Comparison of ENCODE assay signal across 30 cellular contexts in the genomic region with DNA sequence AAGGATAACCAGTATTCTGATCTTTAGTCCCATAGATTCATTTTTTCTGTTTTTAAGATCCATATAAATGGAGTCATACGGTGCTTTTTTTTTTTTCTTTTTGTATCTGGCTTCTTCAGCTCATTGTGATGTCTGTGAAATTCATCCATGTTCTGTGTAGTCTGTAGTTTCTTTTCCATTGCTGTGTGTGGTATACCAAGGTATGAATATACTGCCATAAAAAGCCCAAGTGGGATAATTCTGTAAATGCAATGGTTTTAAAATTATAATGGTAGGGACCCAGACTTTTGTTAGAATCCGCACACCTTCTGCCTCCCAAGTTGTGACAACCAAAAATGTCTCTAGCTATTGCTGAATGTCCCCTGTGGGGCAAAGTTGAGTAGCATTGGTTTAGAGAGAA.
"Had no signal": no experiment of that assay in that cellular context is flagged by ENCODE, and none has a peak within 500 bp of the region (broad histone marks: within the 10 kb centered on the region; RNA-seq: fewer than 3 reads in every experiment).

No MANE protein-coding gene starts in this region.

- ATAC-seq: activated naive CD8-positive, alpha-beta T cell treated with anti-CD3 and anti-CD28 coated beads, Interleukin-2, amount 50 U/mL, for 24 hours; gastrocnemius medialis; left lung; lower lobe of right lung; natural killer cell; sciatic nerve had no signal

- H3K27ac Mint-ChIP-seq: activated CD4-positive, alpha-beta memory T cell treated with anti-CD3 and anti-CD28 coated beads for 36 hours; activated naive CD4-positive, alpha-beta T cell treated with anti-CD3 and anti-CD28 coated beads for 36 hours; activated naive CD8-positive, alpha-beta T cell treated with anti-CD3 and anti-CD28 coated beads, Interleukin-2, amount 50 U/mL, for 24 hours; stimulated activated naive CD8-positive, alpha-beta T cell treated with anti-CD3 and anti-CD28 coated beads, Interleukin-15, Interleukin-2, amounts not matched to agents 100 ng/mL and 50 ng/mL, for 24 hours; T-helper 1 cell treated with Interleukin-12 subunit alpha and Interleukin-12 subunit beta and Interleukin-4 antibody, amounts not matched to agents 30 μg/mL and 1 μg/mL, for 36 hours had no signal

- H3K9me3 Mint-ChIP-seq: activated CD4-positive, alpha-beta memory T cell treated with anti-CD3 and anti-CD28 coated beads for 36 hours; activated naive CD4-positive, alpha-beta T cell treated with anti-CD3 and anti-CD28 coated beads for 36 hours; activated naive CD8-positive, alpha-beta T cell treated with anti-CD3 and anti-CD28 coated beads, Interleukin-2, amount 50 U/mL, for 24 hours; natural killer cell; stimulated activated naive CD8-positive, alpha-beta T cell treated with anti-CD3 and anti-CD28 coated beads, Interleukin-15, Interleukin-2, amounts not matched to agents 100 ng/mL and 50 ng/mL, for 24 hours; T-helper 1 cell treated with Interleukin-12 subunit alpha and Interleukin-12 subunit beta and Interleukin-4 antibody, amounts not matched to agents 30 μg/mL and 1 μg/mL, for 36 hours had no signal

- H3K27ac ChIP-seq: breast epithelium, colonic mucosa, epithelial cell of prostate, esophagus squamous epithelium, gastrocnemius medialis, left lung, lower lobe of right lung, skin epidermis, thoracic aorta, VCaP had no signal

- DNase-seq: activated CD4-positive, alpha-beta memory T cell treated with anti-CD3 and anti-CD28 coated beads for 36 hours; activated CD4-positive, alpha-beta T cell treated with anti-CD3 and anti-CD28 coated beads for 48 hours; activated CD8-positive, alpha-beta memory T cell treated with anti-CD3 and anti-CD28 coated beads, Interleukin-2, amount 50 U/mL, for 4 hours; activated effector memory CD4-positive, alpha-beta T cell treated with Interleukin-2 at 50 U/mL for 16 hours; activated naive CD4-positive, alpha-beta T cell treated with anti-CD3 and anti-CD28 coated beads for 36 hours; activated naive CD8-positive, alpha-beta T cell treated with anti-CD3 and anti-CD28 coated beads, Interleukin-2, amount 50 U/mL, for 24 hours; activated T-cell treated with anti-CD3 and anti-CD28 coated beads, Interleukin-2, amount 50 U/mL, for 48 hours; colonic mucosa; effector CD8-positive, alpha-beta T cell; esophagus squamous epithelium; gastrocnemius medialis; glutamatergic neuron; left lung; lower lobe of right lung; mesenchymal stem cell; natural killer cell; posterior cingulate gyrus; stimulated activated CD4-positive, alpha-beta T cell treated with anti-CD3 and anti-CD28 coated beads, Interleukin-12 subunit alpha, Interleukin-12 subunit beta, amount 100 ng/mL, for 4 hours; stimulated activated CD4-positive, alpha-beta T cell treated with anti-CD3 and anti-CD28 coated beads, Interleukin-4, amount 100 ng/mL, for 1 hour; SW 1271; T-helper 9 cell; trophoblast cell had no signal

- H3K4me3 Mint-ChIP-seq: activated CD4-positive, alpha-beta memory T cell treated with anti-CD3 and anti-CD28 coated beads for 36 hours; activated naive CD4-positive, alpha-beta T cell treated with anti-CD3 and anti-CD28 coated beads for 36 hours; activated naive CD8-positive, alpha-beta T cell treated with anti-CD3 and anti-CD28 coated beads, Interleukin-2, amount 50 U/mL, for 24 hours; natural killer cell; stimulated activated naive CD8-positive, alpha-beta T cell treated with anti-CD3 and anti-CD28 coated beads, Interleukin-15, Interleukin-2, amounts not matched to agents 100 ng/mL and 50 ng/mL, for 24 hours; T-helper 1 cell treated with Interleukin-12 subunit alpha and Interleukin-12 subunit beta and Interleukin-4 antibody, amounts not matched to agents 30 μg/mL and 1 μg/mL, for 36 hours had no signal

- H3K36me3 Mint-ChIP-seq: activated CD4-positive, alpha-beta memory T cell treated with anti-CD3 and anti-CD28 coated beads for 36 hours; natural killer cell had no signal

- H3K27me3 Mint-ChIP-seq: activated CD4-positive, alpha-beta memory T cell treated with anti-CD3 and anti-CD28 coated beads for 36 hours; activated naive CD8-positive, alpha-beta T cell treated with anti-CD3 and anti-CD28 coated beads, Interleukin-2, amount 50 U/mL, for 24 hours; stimulated activated naive CD8-positive, alpha-beta T cell treated with anti-CD3 and anti-CD28 coated beads, Interleukin-15, Interleukin-2, amounts not matched to agents 100 ng/mL and 50 ng/mL, for 24 hours had no signal
